In the genomic region with DNA sequence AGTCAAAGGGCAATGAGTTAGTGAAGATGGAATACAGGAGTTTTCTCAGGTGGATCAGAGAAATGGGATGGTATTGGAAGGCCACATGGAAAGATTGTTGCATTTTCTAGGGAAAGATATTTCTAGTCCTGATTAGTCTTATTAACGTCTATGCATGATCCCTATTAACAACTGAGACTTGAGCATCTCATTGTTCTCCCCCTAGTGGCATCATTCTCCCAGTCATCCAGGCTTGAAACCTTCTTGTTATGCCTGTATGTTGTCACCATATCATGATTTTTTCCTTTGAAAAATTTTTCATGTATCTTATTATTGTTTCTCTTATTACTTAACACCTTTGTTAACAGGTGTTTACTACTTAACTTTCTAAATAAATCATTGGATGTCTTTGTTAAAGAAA, we compare ENCODE assay signal across 10 cellular contexts. TPM values are rescaled to one million over a fixed set of nuclear protein-coding genes. Genes with fewer than 3 reads are reported as not detected.
DNase-seq lines count a peak whose midpoint lies in the region; ATAC-seq, FAIRE-seq and TF ChIP-seq lines count a peak whose summit lies in the region.
"Had no signal": no experiment of that assay in that cellular context is flagged by ENCODE, and none has a peak within 500 bp of the region (broad histone marks: within the 10 kb centered on the region; RNA-seq: fewer than 3 reads in every experiment).

No MANE protein-coding gene starts in this region.

- H3K36me3 ChIP-seq in GM06990 (ENCODE audit: control insufficient read depth, insufficient read depth, low read length) = no peaks in the 10 kb centered on the region; the same call in 1 of the 2 replicates
- H3K36me3 ChIP-seq in K562 (ENCODE audit: control insufficient read depth, insufficient read depth, low read length) = peaks cover 6% of the 10 kb centered on the region; the same call in 2 of the 3 replicates
- H3K36me3 ChIP-seq in mesendoderm (ENCODE audit: control insufficient read depth, insufficient read depth, low read length) = no peaks in the 10 kb centered on the region
- H3K36me3 ChIP-seq: adrenal gland had no signal

- H3K27me3 ChIP-seq in GM06990 (replicated peaks; ENCODE audit: control insufficient read depth, insufficient read depth, low read length) (no peaks in the 10 kb centered on the region), K562 (ENCODE audit: control insufficient read depth in 2 of 2, insufficient read depth in 2 of 2, low read length in 2 of 2) (no peaks in the 10 kb centered on the region), mesendoderm (ENCODE audit: insufficient read depth, low read length, poor library complexity) (no peaks in the 10 kb centered on the region)
- H3K27me3 ChIP-seq: adrenal gland had no signal

- H2BK120ac ChIP-seq in mesendoderm (ENCODE audit: low read depth, low read length) = no peak overlapping the region

- H3K27me3 Mint-ChIP-seq in mesothelial cell of epicardium (ENCODE audit: low read depth) = no peaks in the 10 kb centered on the region

- peak in 1 of 2 experiments; percentile 48; a peak in 3 of 4 replicates for TF ChIP-seq RAD21 in K562 (CRISPR knock-in tag; conservative IDR thresholded peaks at IDR 0.05 in 1 of 2, IDR thresholded peaks at IDR 0.05 in 1 of 2)

- H2AFZ ChIP-seq in K562 (ENCODE audit: low read depth, low read length) = no peak overlapping the region

- no TSS peak for BruUV-seq in K562 (replicated peaks; lab: Mats Ljungman, UMichigan)

- DNase-seq in GM06990 (ENCODE audit: extremely low read depth, insufficient read length) (no peak), K562 (ENCODE audit: extremely low read depth in 1 of 4, low spot score in 3 of 4) (peak in 3 of 4 experiments; percentile 32 to 50 (median 34)), mesendoderm (peak; percentile 64), mesothelial cell of epicardium (ENCODE audit: low spot score in 2 of 2, unreplicated experiment in 2 of 2) (no peak), iPS-NIHi7 (ENCODE audit: extremely low spot score) (no peak), left colon (no peak)
- DNase-seq in Jurkat, Clone E6-1 (ENCODE audit: low read depth, low spot score) = peak; percentile 48
- DNase-seq: adrenal gland had no signal

- peaks cover 5% of the 10 kb centered on the region for H3K9me3 Mint-ChIP-seq in mesothelial cell of epicardium
- H3K9me3 Mint-ChIP-seq: T-helper 1 cell treated with Interleukin-12 subunit alpha and Interleukin-12 subunit beta and Interleukin-4 antibody, amounts not matched to agents 30 μg/mL and 1 μg/mL, for 36 hours had no signal

- H4K8ac ChIP-seq in mesendoderm (ENCODE audit: low read depth, low read length) = no peak overlapping the region

- no peak for TF ChIP-seq EP300 in K562 (IDR thresholded peaks at IDR 0.05; ENCODE audit: low read length)

- H2BK15ac ChIP-seq in mesendoderm (replicated peaks; ENCODE audit: low read depth) = no peak overlapping the region

- no peaks in the 10 kb centered on the region for H3K9me1 ChIP-seq in K562 (ENCODE audit: control insufficient read depth, insufficient read depth, low read length)

- 43% methylated on average over 1 of the region's 1 CpG for WGBS in K562 (ENCODE audit: insufficient coverage, low coverage, missing lambda C conversion rate)
- WGBS in mesendoderm (ENCODE audit: extremely low coverage, insufficient coverage, low lambda C conversion rate) = no CpG with 5 or more reads among the region's 1 CpG

- H3K9ac ChIP-seq in K562 (ENCODE audit: insufficient read depth in 1 of 2, low read depth in 2 of 2, low read length in 2 of 2) (no peak overlapping the region), mesendoderm (ENCODE audit: low read length) (no peak overlapping the region)

- H3K27ac Mint-ChIP-seq in mesothelial cell of epicardium = no peak overlapping the region
- H3K27ac Mint-ChIP-seq: T-helper 1 cell treated with Interleukin-12 subunit alpha and Interleukin-12 subunit beta and Interleukin-4 antibody, amounts not matched to agents 30 μg/mL and 1 μg/mL, for 36 hours had no signal

- peaks cover 16% of the 10 kb centered on the region for H3K79me1 ChIP-seq in mesendoderm (ENCODE audit: low read length)

- no peak overlapping the region for H3K18ac ChIP-seq in mesendoderm (ENCODE audit: low read length)

- H3K4me3 ChIP-seq in GM06990 (replicated peaks; ENCODE audit: low read depth, low read length) (no peak overlapping the region), K562 (no peak overlapping the region), mesendoderm (ENCODE audit: low read length) (no peak overlapping the region)
- H3K4me3 ChIP-seq in Jurkat, Clone E6-1 (ENCODE audit: low read length) = no peak overlapping the region
- H3K4me3 ChIP-seq: adrenal gland had no signal

- intact Hi-C loops in K562 (cut with micrococcal nuclease) = no loop called here
- intact Hi-C loops in left colon (cut with DNase I, micrococcal nuclease) = no loop called here

- POLR2A ChIA-PET in K562 (lab: Yijun Ruan, JAX) = no interaction called here

- no peaks in the 10 kb centered on the region for H3K9me3 ChIP-seq in K562 (replicated peaks; ENCODE audit: control insufficient read depth, insufficient read depth, low read depth, low read length)
- H3K9me3 ChIP-seq: adrenal gland had no signal

- no peak overlapping the region for H2BK5ac ChIP-seq in mesendoderm (ENCODE audit: low read length)

- H3K4ac ChIP-seq in mesendoderm (ENCODE audit: low read depth, low read length) = no peak overlapping the region

- in situ Hi-C loops in K562 (cut with MboI) = loop anchor here (5.0 kb wide), 1 partner anchor 113 kb away; no protein-coding TSS in a partner anchor

- H4K20me1 ChIP-seq in K562 (replicated peaks; ENCODE audit: control insufficient read depth, insufficient read depth, low read length) = no peaks in the 10 kb centered on the region

- H4K5ac ChIP-seq in mesendoderm (ENCODE audit: low read length) = no peak overlapping the region

- H3K4me2 ChIP-seq in K562 (ENCODE audit: insufficient read depth, low read length) (no peak overlapping the region), mesendoderm (ENCODE audit: low read length) (no peak overlapping the region)

- H3K4me1 Mint-ChIP-seq in mesothelial cell of epicardium = no peaks in the 10 kb centered on the region

- H3K4me3 Mint-ChIP-seq in mesothelial cell of epicardium = no peak overlapping the region
- H3K4me3 Mint-ChIP-seq: T-helper 1 cell treated with Interleukin-12 subunit alpha and Interleukin-12 subunit beta and Interleukin-4 antibody, amounts not matched to agents 30 μg/mL and 1 μg/mL, for 36 hours had no signal

- ATAC-seq in K562 (peak; percentile 73), GM18907 (IDR thresholded peaks at IDR 0.05; ENCODE audit: unreplicated experiment) (no peak), left colon (no peak)

- H3K36me3 Mint-ChIP-seq in mesothelial cell of epicardium = peaks cover 14% of the 10 kb centered on the region

- TF ChIP-seq POLR2A in K562 (conservative IDR thresholded peaks at IDR 0.05) = no peak

- peaks cover 91% of the 10 kb centered on the region for H3K79me2 ChIP-seq in K562 (ENCODE audit: control insufficient read depth, insufficient read depth, low read length)
- H3K79me2 ChIP-seq in mesendoderm (ENCODE audit: control insufficient read depth, insufficient read depth, low read length) = peaks cover 41% of the 10 kb centered on the region

- H3K4me1 ChIP-seq in K562 (replicated peaks in 1 of 2; ENCODE audit: control insufficient read depth in 2 of 2, insufficient read depth in 2 of 2, low read length in 2 of 2) = peaks cover 0 to 9% of the 10 kb centered on the region in 2 experiments; a peak in 2 of 5 replicates
- no peaks in the 10 kb centered on the region for H3K4me1 ChIP-seq in mesendoderm (ENCODE audit: control insufficient read depth, low read depth, low read length)
- H3K4me1 ChIP-seq: adrenal gland had no signal

- TF ChIP-seq CTCF in GM06990 (IDR thresholded peaks at IDR 0.05; ENCODE audit: insufficient read depth, low read length, poor library complexity, severe bottlenecking) = peak; percentile 48
- TF ChIP-seq CTCF in K562 (IDR thresholded peaks at IDR 0.05 in 2 of 3, conservative IDR thresholded peaks at IDR 0.05 in 1 of 3; ENCODE audit: insufficient read depth in 2 of 3, low read depth in 1 of 3, low read length in 3 of 3) = peak; percentile 26 to 56 (median 52); a peak in 4 of 6 replicates
- TF ChIP-seq CTCF in mesothelial cell of epicardium (IDR thresholded peaks at IDR 0.05; ENCODE audit: unreplicated experiment) = no peak

- no peak for FAIRE-seq in K562 (lab: Jason Lieb, UNC)

- no peak overlapping the region for H3K23ac ChIP-seq in mesendoderm (ENCODE audit: low read length)

- H3K27ac ChIP-seq in K562 (ENCODE audit: extremely low read depth, low read depth, low read length) (no peak overlapping the region), mesendoderm (ENCODE audit: low read depth, low read length) (no peak overlapping the region)
- H3K27ac ChIP-seq: adrenal gland had no signal

- no peak overlapping the region for H2AK5ac ChIP-seq in mesendoderm (ENCODE audit: low read length)

- CTCF ChIA-PET in K562 (lab: Yijun Ruan, JAX; ENCODE audit: low intra/inter-chr PET ratio) = interaction anchor here (0.6 kb wide), 1 partner anchor 28 kb away, joined by 3 read pairs; no protein-coding TSS in a partner anchor

- no peak overlapping the region for H3K56ac ChIP-seq in mesendoderm (ENCODE audit: low read length)

TF ChIP-seq in K562, 482 proteins besides CTCF, POLR2A, EP300 and RAD21 (continues in another document):
- TF ChIP-seq THRAP3 (IDR thresholded peaks at IDR 0.05; ENCODE audit: borderline replicate concordance) = 0 out of 2 replicates have a peak, but pooled peaks have one; percentile 17

RNA-seq across cellular contexts. Expression of a gene that starts 34.4 kb away (rescaled TPM):
- 72.3 TPM for polyA plus RNA-seq in Jurkat, Clone E6-1 (2012; ENCODE audit: insufficient read depth, insufficient read length)
- 61.3 and 233 TPM in 2 replicates for total RNA-seq in K562 (2011; cell fraction: chromatin; rRNA removed; ENCODE audit: low replicate concordance)
- 22.8 and 41.1 TPM in 2 replicates for total RNA-seq in K562 (2011; cell fraction: nucleolus; rRNA removed)
- total RNA-seq in K562 (2011; cell fraction: nucleoplasm; rRNA removed) = 69.0 and 96.6 TPM in 2 replicates
- total RNA-seq in K562 (2014; rRNA removed) (53.6 and 61.9 TPM in 2 replicates), K562 (2014; rRNA removed; fragmentation: Illumina TruSeq; extraction: Trizol) (97.1 and 114 TPM in 2 replicates), K562 (2015; rRNA removed; fragmentation: Illumina TruSeq; extraction: Trizol) (74.4 and 77.6 TPM in 2 replicates), K562 (2021) (84.7 and 90.6 TPM in 2 replicates), mesothelial cell of epicardium (54.4 to 59.0 TPM (median 56.9 TPM) in 3 replicates), left colon (10 to 100 TPM; 30.6 to 46.9 TPM)
- polyA plus RNA-seq in K562 (2011; rRNA removed) (47.9 and 83.4 TPM in 2 replicates), K562 (2014; fragmentation: Illumina TruSeq; extraction: Trizol) (117 and 126 TPM in 2 replicates), K562 (2014; fragmentation: Nextera tagmentation; extraction: Ambion mirVana) (10 to 100 TPM; 42.6 to 48.3 TPM), K562 (2014; rRNA removed) (57.2 and 60.4 TPM in 2 replicates)
- 16.3 and 32.6 TPM in 2 replicates for polyA plus RNA-seq in K562 (2011; cell fraction: cytosol; rRNA removed)
- polyA plus RNA-seq in K562 (2011; cell fraction: nucleus; rRNA removed) = 22.2 and 27.0 TPM in 2 replicates
- 68.3 and 93.3 TPM in 2 replicates for polyA plus RNA-seq in K562 (2012)
- polyA minus RNA-seq in K562 (2011; rRNA and poly(A)+ RNA removed) = 210 and 230 TPM in 2 replicates
- polyA minus RNA-seq in K562 (2011; cell fraction: cytosol; rRNA and poly(A)+ RNA removed) = 73.6 and 84.8 TPM in 2 replicates
- polyA minus RNA-seq in K562 (2011; cell fraction: nucleus; rRNA and poly(A)+ RNA removed) = 28.1 and 45.8 TPM in 2 replicates
- 105 TPM for polyA plus RNA-seq in mesendoderm (2013, experiment 1 of 2)
- polyA plus RNA-seq in mesendoderm (2013, experiment 2 of 2) = 106 TPM

Comparison
In these comparisons a context has a peak if more than half of its experiments do, and no peak if none do; other contexts are left out.
1. DNase-seq: peak in Jurkat, Clone E6-1 (single experiment), K562 (3 of 4) and mesendoderm (single experiment); none in GM06990 (single experiment), mesothelial cell of epicardium (0 of 2), iPS-NIHi7 (single experiment) and left colon (0 of 2).